ENCODE assay signal across 8 cellular contexts in the genomic region with DNA sequence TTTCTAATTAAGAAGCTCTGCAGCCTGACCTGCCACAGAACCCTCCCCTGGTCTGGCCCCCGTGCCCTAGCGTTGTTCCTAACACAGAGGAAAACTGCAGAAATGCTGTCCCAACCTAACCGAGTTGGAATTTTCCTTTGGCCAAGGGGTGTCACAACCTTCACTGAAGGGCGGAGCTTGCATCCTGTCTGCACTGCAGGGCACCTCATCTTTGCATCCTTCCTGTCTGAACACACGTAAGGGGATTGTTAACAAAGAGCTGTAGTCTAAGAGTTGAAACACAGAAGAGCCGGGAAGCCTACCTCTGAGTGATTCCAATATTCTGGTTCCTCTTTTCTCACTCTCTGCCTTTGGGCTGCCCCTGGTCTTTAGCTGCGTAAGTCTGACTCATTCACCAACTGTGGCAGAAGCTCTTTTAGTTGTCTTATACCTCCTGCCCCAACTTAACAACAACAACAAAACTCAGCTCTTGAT. TPM values are rescaled to one million over a fixed set of nuclear protein-coding genes. Genes with fewer than 3 reads are reported as not detected.
DNase-seq lines count a peak whose midpoint lies in the region; ATAC-seq and TF ChIP-seq lines count a peak whose summit lies in the region.

No MANE protein-coding gene starts in this region.

- no peak for TF ChIP-seq POLR2A in ovary (IDR thresholded peaks at IDR 0.05)

- CTCF ChIA-PET in GM10248 (lab: Yijun Ruan, JAX): interaction anchor here (0.8 to 10.6 kb wide), 14 partner anchors 8 to 237 kb away, joined by 3 to 138 read pairs (median 3); a partner anchor contains a TSS

- H3K4me1 ChIP-seq in ovary (ENCODE audit: insufficient read depth): peaks cover 3% of the 10 kb centered on the region

- peak overlapping the region in 1 of 2 donors; percentile 58 for H3K27ac ChIP-seq in ovary

- POLR2A ChIA-PET in GM10248 (lab: Yijun Ruan, JAX): interaction anchor here (0.8 to 0.9 kb wide), 2 partner anchors 12 to 43 kb away, joined by 3 to 4 read pairs; no protein-coding TSS in a partner anchor

- WGBS in ovary, 3 donors: 21 to 31% (median 31%) methylated on average over 7 of the region's 7 CpGs

- no peak for TF ChIP-seq CTCF in GM10248 (IDR thresholded peaks at IDR 0.05; ENCODE audit: control extremely low read depth, extremely low read depth, low read depth, missing control alignments)
- TF ChIP-seq CTCF in ovary (IDR thresholded peaks at IDR 0.05): no peak

- intact Hi-C loops in ovary (cut with DNase I): loop anchor here in 3 of 4 donors (5.0 to 10.0 kb wide), 2 partner anchors 39 to 86 kb away; a partner anchor contains a TSS

- no peak overlapping the region for H3K4me3 ChIP-seq in ovary

- peak; percentile 77 for ATAC-seq in GM21381 (IDR thresholded peaks at IDR 0.05; ENCODE audit: unreplicated experiment)
- ATAC-seq in HG03571 (IDR thresholded peaks at IDR 0.05; ENCODE audit: unreplicated experiment): peak; percentile 79
- peak; percentile 22 for ATAC-seq in esophagus mucosa

- TF ChIP-seq EP300 in ovary (IDR thresholded peaks at IDR 0.05): no peak

- DNase-seq in GM10248 (ENCODE audit: extremely low spot score): peak; percentile 69
- DNase-seq in activated CD4-positive, alpha-beta T cell treated with anti-CD3 and anti-CD28 coated beads, Interleukin-2, amount 50 U/mL, for 48 hours: peak; percentile 52 to 66
- DNase-seq in retina: peak; percentile 44
- no peak for DNase-seq in DMS153 (lab: John Stamatoyannopoulos, UW)
- DNase-seq in ovary: no peak

- H3K36me3 ChIP-seq in ovary: no peaks in the 10 kb centered on the region

- H3K9me3 ChIP-seq in ovary: no peaks in the 10 kb centered on the region

- H3K27me3 ChIP-seq in ovary: no peaks in the 10 kb centered on the region

RNA-seq across cellular contexts. Expression of a gene that starts 1.6 kb away (rescaled TPM):
- total RNA-seq in esophagus mucosa: 3.3 TPM
- total RNA-seq in ovary: 10 to 100 TPM; 17.0 to 25.4 (median 23.7) TPM
- 10 to 100 TPM; 10.3 to 37.9 TPM for polyA plus RNA-seq in ovary

RNA-seq across cellular contexts. Expression of a gene that starts 20.0 kb away (rescaled TPM):
- total RNA-seq in esophagus mucosa (3.5 TPM), ovary (1 to 10 TPM in 6 of 7 donors, not detected in 1; 1.3 to 5.9 (median 1.9) TPM)
- 1 to 10 TPM; 2.4 to 3.7 TPM for polyA plus RNA-seq in ovary

RNA-seq across cellular contexts. Expression of a gene that starts 26.2 kb away (rescaled TPM):
- total RNA-seq in esophagus mucosa: 0.32 TPM
- total RNA-seq in ovary: 10 to 100 TPM in 1 of 7 donors, 1 to 10 TPM in 4, under 1 TPM in 1, not detected in 1; 0.34 to 10.3 (median 7.6) TPM
- polyA plus RNA-seq in ovary: 10 to 100 TPM in 1 of 2 donors, 1 to 10 TPM in 1; 5.0 to 11.8 TPM

RNA-seq across cellular contexts. Expression of a gene that starts 27.2 kb away (rescaled TPM):
- total RNA-seq in esophagus mucosa: 19.6 TPM
- 100 to 1,000 TPM in 1 of 7 donors, 10 to 100 TPM in 6; 22.7 to 121 (median 72.5) TPM for total RNA-seq in ovary
- 100 to 1,000 TPM in 1 of 2 donors, 10 to 100 TPM in 1; 69.2 to 301 TPM for polyA plus RNA-seq in ovary

RNA-seq across cellular contexts. Expression of a gene that starts 59.4 kb away (rescaled TPM):
- total RNA-seq in esophagus mucosa (22.5 TPM), ovary (10 to 100 TPM; 11.6 to 40.9 (median 21.4) TPM)
- 10 to 100 TPM; 28.6 to 70.1 TPM for polyA plus RNA-seq in ovary

Comparison
In these comparisons a context has a peak if more than half of its experiments do, and no peak if none do; other contexts are left out.
1. DNase-seq: peak in GM10248 (single experiment), activated CD4-positive, alpha-beta T cell treated with anti-CD3 and anti-CD28 coated beads, Interleukin-2, amount 50 U/mL, for 48 hours (2 of 2) and retina (single experiment); none in DMS153 (single experiment) and ovary (0 of 5).
2. ATAC-seq: peak in every context shown above with its lines; median percentile 79 in HG03571; 77 in GM21381; 22 in esophagus mucosa.